In genomic region chr3:184155644-184156521, GRCh38 we compare ENCODE assay signal across 8 cellular contexts. TPM values are rescaled to one million over a fixed set of nuclear protein-coding genes. Genes with fewer than 3 reads are reported as not detected.
DNase-seq lines count a peak whose midpoint lies in the region; ATAC-seq and TF ChIP-seq lines count a peak whose summit lies in the region.

No MANE protein-coding gene starts in this region.

- TF ChIP-seq CTCF in SK-N-SH (IDR thresholded peaks at IDR 0.05) = no peak

- H3K79me2 ChIP-seq in SK-N-SH (ENCODE audit: insufficient read depth) = peaks cover 65% of the 10 kb centered on the region

- peak overlapping the region; percentile 87 for H3K9ac ChIP-seq in SK-N-SH
- peak overlapping the region; percentile 86 to 93 (median 93) for H3K9ac ChIP-seq in skeletal muscle tissue (ENCODE audit: low read depth in 1 of 3, low read length in 3 of 3)

- peaks cover 20% of the 10 kb centered on the region for H3F3A ChIP-seq in SK-N-SH (replicated peaks; ENCODE audit: insufficient read depth)

- TF ChIP-seq EP300 in SK-N-SH (IDR thresholded peaks at IDR 0.05; ENCODE audit: borderline replicate concordance in 1 of 2, low read depth in 1 of 2, low read length in 1 of 2) = no peak

- CTCF ChIA-PET in SK-N-SH (lab: Yijun Ruan, JAX) = interaction anchor here (0.7 to 2.4 kb wide), 7 partner anchors 11 to 94 kb away, joined by 3 to 15 read pairs (median 4); partner anchors contain the start of genes AP2M1, EEF1AKMT4 and EIF2B5

- DNase-seq in A172 (ENCODE audit: low spot score) (peak; percentile 26), SK-N-SH (peak; percentile 74)
- no peak for DNase-seq in effector CD8-positive, alpha-beta T cell (lab: John Stamatoyannopoulos, UW)

- ATAC-seq in GM18858 (IDR thresholded peaks at IDR 0.05; ENCODE audit: unreplicated experiment) (peak; percentile 10), HG03066 (IDR thresholded peaks at IDR 0.05; ENCODE audit: low read depth, unreplicated experiment) (peak; percentile 32)

- H2AFZ ChIP-seq in SK-N-SH (ENCODE audit: low read depth) = peak overlapping the region; percentile 53; the same call in 1 of the 2 replicates

- H3K27ac ChIP-seq in SK-N-SH (ENCODE audit: low read depth in 2 of 2, low read length in 1 of 2) (peak overlapping the region; percentile 82 to 90), angular gyrus (ENCODE audit: low read depth, low read length) (peak overlapping the region; percentile 80), skeletal muscle tissue (ENCODE audit: low read depth, low read length) (peak overlapping the region; percentile 89)

- H3K36me3 ChIP-seq in SK-N-SH (replicated peaks in 1 of 2; ENCODE audit: control insufficient read depth in 1 of 2, insufficient read depth in 2 of 2, low read length in 1 of 2) (peaks cover 0 to 7% of the 10 kb centered on the region in 2 experiments), skeletal muscle tissue (ENCODE audit: control insufficient read depth in 3 of 3, insufficient read depth in 3 of 3, low read length in 3 of 3) (no peaks in the 10 kb centered on the region)

- H3K4me3 ChIP-seq in SK-N-SH (ENCODE audit: low read depth in 2 of 2, low read length in 1 of 2) = peak overlapping the region; percentile 80 to 95
- peak overlapping the region; percentile 87 for H3K4me3 ChIP-seq in iPS-11a (ENCODE audit: low read depth, low read length)
- H3K4me3 ChIP-seq in skeletal muscle tissue (ENCODE audit: low read length in 3 of 3) = peak overlapping the region; percentile 85 to 96 (median 95)

- POLR2A ChIA-PET in SK-N-SH (lab: Yijun Ruan, JAX) = interaction anchor here (0.5 to 1.9 kb wide), 6 partner anchors 16 to 622 kb away, joined by 3 to 9 read pairs (median 4); partner anchors contain the start of genes ABCF3, AP2M1 and EIF2B5

- H3K9me3 ChIP-seq in SK-N-SH = no peaks in the 10 kb centered on the region
- no peaks in the 10 kb centered on the region for H3K9me3 ChIP-seq in skeletal muscle tissue (ENCODE audit: control insufficient read depth in 3 of 3, low read length in 3 of 3)

- H3K27me3 ChIP-seq in SK-N-SH (ENCODE audit: insufficient read depth) (no peaks in the 10 kb centered on the region), skeletal muscle tissue (ENCODE audit: control insufficient read depth in 3 of 3, insufficient read depth in 3 of 3, low read length in 3 of 3) (no peaks in the 10 kb centered on the region)

- peak overlapping the region; percentile 92 for H3K4me2 ChIP-seq in SK-N-SH

- no peaks in the 10 kb centered on the region for H3K9me2 ChIP-seq in SK-N-SH

- no peak for TF ChIP-seq RAD21 in SK-N-SH (IDR thresholded peaks at IDR 0.05; ENCODE audit: low read length)

- peaks cover 16 to 17% of the 10 kb centered on the region in 2 experiments; a peak in 3 of 4 replicates for H3K4me1 ChIP-seq in SK-N-SH (ENCODE audit: control insufficient read depth in 1 of 2, insufficient read depth in 2 of 2, low read depth in 1 of 2, low read length in 1 of 2)
- H3K4me1 ChIP-seq in skeletal muscle tissue (ENCODE audit: control insufficient read depth in 3 of 3, insufficient read depth in 3 of 3, low read length in 3 of 3) = peaks cover 42 to 45% (median 44%) of the 10 kb centered on the region in 3 donors

- peaks cover 40% of the 10 kb centered on the region for H4K20me1 ChIP-seq in SK-N-SH (ENCODE audit: insufficient read depth)

- WGBS in SK-N-SH (ENCODE audit: low lambda C conversion rate) = 3% methylated on average over 21 of the region's 47 CpGs

TF ChIP-seq in SK-N-SH, 30 proteins besides CTCF, POLR2A, EP300 and RAD21:
- TF ChIP-seq TCF12 (IDR thresholded peaks at IDR 0.05) (no peak), GATA2 (CRISPR knock-in tag; IDR thresholded peaks at IDR 0.05) (peak; percentile 56), SIN3A (IDR thresholded peaks at IDR 0.05; ENCODE audit: borderline replicate concordance, low read depth, low read length) (no peak), NRF1 (IDR thresholded peaks at IDR 0.05; ENCODE audit: low read depth, low read length) (no peak), YY1 (IDR thresholded peaks at IDR 0.05; ENCODE audit: low read depth) (no peak), REST (IDR thresholded peaks at IDR 0.05; ENCODE audit: low read depth, low read length) (peak; percentile 33; the same call in 1 of the 2 replicates), RCOR1 (IDR thresholded peaks at IDR 0.05; ENCODE audit: low read length) (no peak), ELF1 (IDR thresholded peaks at IDR 0.05) (no peak)

RNA-seq across cellular contexts. Expression of gene DVL3, which starts 0.7 kb away (rescaled TPM):
- 36.2 and 38.3 TPM in 2 replicates for total RNA-seq in A172 (2014; rRNA removed; shearing (Covaris generic))
- polyA plus RNA-seq in SK-N-SH (2012; rRNA removed) = 29.6 and 30.1 TPM in 2 replicates
- polyA plus RNA-seq in SK-N-SH (2012; cell fraction: cytosol; rRNA removed) = 16.3 and 19.3 TPM in 2 replicates
- 117 and 125 TPM in 2 replicates for polyA plus RNA-seq in SK-N-SH (2012; cell fraction: nucleus; rRNA removed)
- total RNA-seq in skeletal muscle tissue = 23.5 TPM

RNA-seq across cellular contexts. Expression of gene AP2M1, which starts 18.8 kb away (rescaled TPM):
- total RNA-seq in A172 (2014; rRNA removed; shearing (Covaris generic)) = 717 and 879 TPM in 2 replicates
- 645 and 759 TPM in 2 replicates for polyA plus RNA-seq in SK-N-SH (2012; rRNA removed)
- polyA plus RNA-seq in SK-N-SH (2012; cell fraction: cytosol; rRNA removed) = 537 and 665 TPM in 2 replicates
- polyA plus RNA-seq in SK-N-SH (2012; cell fraction: nucleus; rRNA removed) = 480 and 683 TPM in 2 replicates
- 168 TPM for total RNA-seq in skeletal muscle tissue

RNA-seq across cellular contexts. Expression of gene EIF2B5, which starts 20.7 kb away (rescaled TPM):
- 37.4 and 42.6 TPM in 2 replicates for total RNA-seq in A172 (2014; rRNA removed; shearing (Covaris generic))
- 46.8 and 61.5 TPM in 2 replicates for polyA plus RNA-seq in SK-N-SH (2012; rRNA removed)
- 36.1 and 42.9 TPM in 2 replicates for polyA plus RNA-seq in SK-N-SH (2012; cell fraction: cytosol; rRNA removed)
- 113 and 133 TPM in 2 replicates for polyA plus RNA-seq in SK-N-SH (2012; cell fraction: nucleus; rRNA removed)
- total RNA-seq in skeletal muscle tissue = 38.1 TPM

RNA-seq across cellular contexts. Expression of gene ABCF3, which starts 30.1 kb away (rescaled TPM):
- 32.3 and 46.9 TPM in 2 replicates for total RNA-seq in A172 (2014; rRNA removed; shearing (Covaris generic))
- polyA plus RNA-seq in SK-N-SH (2012; rRNA removed) = 55.6 and 59.2 TPM in 2 replicates
- 23.3 and 30.6 TPM in 2 replicates for polyA plus RNA-seq in SK-N-SH (2012; cell fraction: cytosol; rRNA removed)
- 148 and 153 TPM in 2 replicates for polyA plus RNA-seq in SK-N-SH (2012; cell fraction: nucleus; rRNA removed)
- 45.9 TPM for total RNA-seq in skeletal muscle tissue

RNA-seq across cellular contexts. Expression of gene HTR3E, which starts 59.0 kb away (rescaled TPM):
- not detected in 2 replicates for total RNA-seq in A172 (2014; rRNA removed; shearing (Covaris generic))
- not detected in 2 replicates for polyA plus RNA-seq in SK-N-SH (2012; rRNA removed)
- not detected in 2 replicates for polyA plus RNA-seq in SK-N-SH (2012; cell fraction: cytosol; rRNA removed)
- polyA plus RNA-seq in SK-N-SH (2012; cell fraction: nucleus; rRNA removed) = not detected in 2 replicates
- total RNA-seq in skeletal muscle tissue = not detected
